ENCODE assay signal across 17 cellular contexts in the genomic region with DNA sequence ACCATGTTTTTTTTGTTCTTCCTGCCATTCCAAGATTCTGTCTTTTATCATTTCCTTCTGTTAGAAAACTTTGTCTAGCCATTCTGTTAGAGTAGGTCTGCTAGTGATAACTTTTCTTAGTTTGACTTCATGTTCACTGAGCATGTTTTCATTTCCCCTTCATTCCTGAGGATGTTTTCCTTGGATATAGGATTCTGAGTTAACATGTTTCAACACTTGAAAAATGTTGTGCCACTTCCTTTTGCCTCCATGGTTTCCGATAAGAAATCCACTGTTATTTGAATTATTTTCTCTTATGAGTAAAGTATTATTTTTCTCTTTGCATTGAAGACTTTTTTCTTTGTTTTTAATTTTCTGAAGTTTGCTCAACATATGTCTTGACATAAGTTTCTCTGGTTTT.
A peak's percentile ranks its signal among the peaks of the same experiment; 100 is the strongest.
DNase-seq lines count a peak whose midpoint lies in the region; ATAC-seq, FAIRE-seq and TF ChIP-seq lines count a peak whose summit lies in the region.
"Had no signal": no experiment of that assay in that cellular context is flagged by ENCODE, and none has a peak within 500 bp of the region (broad histone marks: within the 10 kb centered on the region; RNA-seq: fewer than 3 reads in every experiment).

No MANE protein-coding gene starts in this region.

- peaks cover 6% of the 10 kb centered on the region for H3K27me3 Mint-ChIP-seq in astrocyte (ENCODE audit: low read depth, unreplicated experiment)
- H3K27me3 Mint-ChIP-seq in activated T-helper 17 cell treated with anti-CD3 and anti-CD28 coated beads, Interleukin-2, amount 50 U/mL, for 72 hours = peaks cover 13% of the 10 kb centered on the region
- H3K27me3 Mint-ChIP-seq: CD4-positive, alpha-beta T cell had no signal

- H3K9me3 ChIP-seq in astrocyte (ENCODE audit: insufficient read depth, low read depth, low read length) = no peaks in the 10 kb centered on the region
- H3K9me3 ChIP-seq in thoracic aorta = no peaks in the 10 kb centered on the region
- H3K9me3 ChIP-seq in hepatocyte (ENCODE audit: low read depth) = no peaks in the 10 kb centered on the region

- no peaks in the 10 kb centered on the region for H3K9me2 ChIP-seq in hepatocyte (replicated peaks; ENCODE audit: insufficient read depth)

- TF ChIP-seq CTCF in astrocyte (IDR thresholded peaks at IDR 0.05; ENCODE audit: insufficient read depth, low read depth, low read length) (no peak), cardiac fibroblast (IDR thresholded peaks at IDR 0.05; ENCODE audit: low read depth, low read length) (no peak), fibroblast of the aortic adventitia (IDR thresholded peaks at IDR 0.05; ENCODE audit: insufficient read depth, low read length) (no peak), thoracic aorta (IDR thresholded peaks at IDR 0.05) (no peak), hepatocyte (IDR thresholded peaks at IDR 0.05; ENCODE audit: poor library complexity) (no peak)

- peaks cover 9% of the 10 kb centered on the region for H3K27me3 ChIP-seq in astrocyte (ENCODE audit: insufficient read depth, low read length)
- no peaks in the 10 kb centered on the region for H3K27me3 ChIP-seq in thoracic aorta (replicated peaks; ENCODE audit: insufficient read depth)
- no peaks in the 10 kb centered on the region for H3K27me3 ChIP-seq in hepatocyte

- no peak for ATAC-seq in thoracic aorta (ENCODE audit: insufficient number of reproducible peaks, low FRiP score, low read depth)
- ATAC-seq in activated T-helper 17 cell treated with anti-CD3 and anti-CD28 coated beads, Interleukin-2, amount 50 U/mL, for 72 hours (replicated peaks) = no peak
- ATAC-seq: GM12878 had no signal

- H2AFZ ChIP-seq in astrocyte (ENCODE audit: low read depth, low read length) (no peak overlapping the region), hepatocyte (no peak overlapping the region)

- no peaks in the 10 kb centered on the region for H3K36me3 Mint-ChIP-seq in astrocyte (ENCODE audit: low read depth, unreplicated experiment)
- H3K36me3 Mint-ChIP-seq in activated T-helper 17 cell treated with anti-CD3 and anti-CD28 coated beads, Interleukin-2, amount 50 U/mL, for 72 hours (ENCODE audit: low read depth) = no peaks in the 10 kb centered on the region

- peaks cover 3% of the 10 kb centered on the region for H3K4me1 Mint-ChIP-seq in astrocyte (ENCODE audit: low read depth, unreplicated experiment)
- H3K4me1 Mint-ChIP-seq in activated T-helper 17 cell treated with anti-CD3 and anti-CD28 coated beads, Interleukin-2, amount 50 U/mL, for 72 hours = no peaks in the 10 kb centered on the region
- H3K4me1 Mint-ChIP-seq: B cell had no signal

- FAIRE-seq in astrocyte (lab: Jason Lieb, UNC) = no peak
- FAIRE-seq: A204.1, GM12878, GM18507 had no signal

- no peak overlapping the region for H3K27ac Mint-ChIP-seq in astrocyte (ENCODE audit: unreplicated experiment)
- no peak overlapping the region for H3K27ac Mint-ChIP-seq in activated T-helper 17 cell treated with anti-CD3 and anti-CD28 coated beads, Interleukin-2, amount 50 U/mL, for 72 hours
- H3K27ac Mint-ChIP-seq: B cell; CD4-positive, alpha-beta T cell; HFFc6 had no signal

- H4K20me1 ChIP-seq in astrocyte (ENCODE audit: insufficient read depth, low read length) = no peaks in the 10 kb centered on the region
- no peaks in the 10 kb centered on the region for H4K20me1 ChIP-seq in hepatocyte (ENCODE audit: insufficient read depth, poor library complexity, severe bottlenecking)

- no peak overlapping the region for H3K9ac ChIP-seq in astrocyte (ENCODE audit: low read length)

- H3K4me3 ChIP-seq in astrocyte (ENCODE audit: insufficient read depth, low read depth, low read length) (no peak overlapping the region), cardiac fibroblast (replicated peaks in 1 of 2; ENCODE audit: low read depth in 2 of 2, low read length in 2 of 2) (no peak overlapping the region), fibroblast of the aortic adventitia (ENCODE audit: low read depth, low read length) (no peak overlapping the region), thoracic aorta (no peak overlapping the region), hepatocyte (no peak overlapping the region)
- H3K4me3 ChIP-seq: GM12878 had no signal

- no peaks in the 10 kb centered on the region for H3K9me3 Mint-ChIP-seq in astrocyte (ENCODE audit: unreplicated experiment)
- no peaks in the 10 kb centered on the region for H3K9me3 Mint-ChIP-seq in activated T-helper 17 cell treated with anti-CD3 and anti-CD28 coated beads, Interleukin-2, amount 50 U/mL, for 72 hours
- H3K9me3 Mint-ChIP-seq: CD4-positive, alpha-beta T cell; HFFc6 had no signal

- no peaks in the 10 kb centered on the region for H3K36me3 ChIP-seq in astrocyte (ENCODE audit: insufficient read depth, low read length)
- H3K36me3 ChIP-seq in thoracic aorta = no peaks in the 10 kb centered on the region
- H3K36me3 ChIP-seq in hepatocyte (replicated peaks; ENCODE audit: insufficient read depth, low read depth) = no peaks in the 10 kb centered on the region

- H3K4me1 ChIP-seq in astrocyte (ENCODE audit: insufficient read depth, low read length) = no peaks in the 10 kb centered on the region
- peaks cover 4 to 35% of the 10 kb centered on the region in 2 donors for H3K4me1 ChIP-seq in thoracic aorta (ENCODE audit: control insufficient read depth in 1 of 2, low read depth in 2 of 2)
- H3K4me1 ChIP-seq in hepatocyte (ENCODE audit: insufficient read depth) = no peaks in the 10 kb centered on the region

- H3K27ac ChIP-seq in astrocyte (ENCODE audit: low read depth, low read length) (peak overlapping the region; percentile 13), thoracic aorta (peak overlapping the region; percentile 16 to 60), hepatocyte (no peak overlapping the region)

- 95% methylated on average over 1 of the region's 1 CpG for WGBS in hepatocyte (ENCODE audit: low lambda C conversion rate, missing lambda C conversion rate)

- DNase-seq in astrocyte (ENCODE audit: low read depth) = peak; percentile 22
- peak; percentile 13 to 80 for DNase-seq in cardiac fibroblast (ENCODE audit: low read depth in 2 of 2)
- peak; percentile 83 for DNase-seq in fibroblast of the aortic adventitia (ENCODE audit: low read depth)
- DNase-seq in thoracic aorta (ENCODE audit: low spot score) = no peak
- DNase-seq in hepatocyte (ENCODE audit: low spot score) = no peak
- DNase-seq in stimulated activated CD4-positive, alpha-beta T cell treated with anti-CD3 and anti-CD28 coated beads, Interleukin-12 subunit alpha, Interleukin-12 subunit beta, amount 100 ng/mL, for 4 hours = no peak
- DNase-seq: C1 segment of cervical spinal cord; Calu3; CD4-positive, alpha-beta T cell; DMS79; HCEC 1CT; HFFc6 had no signal

- H3K4me2 ChIP-seq in astrocyte (ENCODE audit: low read length) = peak overlapping the region; percentile 36
- no peak overlapping the region for H3K4me2 ChIP-seq in hepatocyte

- H3K79me2 ChIP-seq in astrocyte (ENCODE audit: insufficient read depth, low read length) (no peaks in the 10 kb centered on the region), hepatocyte (no peaks in the 10 kb centered on the region)

- no peak overlapping the region for H3K4me3 Mint-ChIP-seq in astrocyte (ENCODE audit: unreplicated experiment)
- H3K4me3 Mint-ChIP-seq in activated T-helper 17 cell treated with anti-CD3 and anti-CD28 coated beads, Interleukin-2, amount 50 U/mL, for 72 hours = no peak overlapping the region
- H3K4me3 Mint-ChIP-seq: B cell; CD4-positive, alpha-beta T cell; HFFc6 had no signal

Comparison
In these comparisons a context has a peak if more than half of its experiments do, and no peak if none do; other contexts are left out.
1. DNase-seq: peak in astrocyte (single experiment), cardiac fibroblast (2 of 2) and fibroblast of the aortic adventitia (single experiment); none in thoracic aorta (single experiment), hepatocyte (single experiment) and stimulated activated CD4-positive, alpha-beta T cell treated with anti-CD3 and anti-CD28 coated beads, Interleukin-12 subunit alpha, Interleukin-12 subunit beta, amount 100 ng/mL, for 4 hours (single experiment).